ENCODE assay signal across 15 cellular contexts in the genomic region with DNA sequence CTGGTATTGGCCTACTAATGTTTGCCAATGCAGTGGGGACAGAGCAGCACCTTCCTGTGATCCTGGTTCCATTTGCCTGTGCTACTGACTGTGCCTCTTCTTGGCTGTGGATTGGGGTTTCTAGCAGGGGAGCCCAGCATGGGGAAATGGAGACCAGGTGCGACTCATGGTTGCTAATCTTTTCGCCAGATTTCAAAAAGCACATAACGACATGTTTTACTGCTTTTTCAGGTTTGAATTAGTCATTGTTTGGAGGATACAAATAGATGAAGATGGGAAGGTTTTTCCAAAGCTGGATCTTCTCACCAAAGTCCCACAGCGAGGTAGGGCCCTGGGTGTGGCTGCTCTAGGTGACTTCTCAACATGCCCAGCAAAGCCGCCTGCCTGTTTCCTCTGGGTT.
"Had no signal": no experiment of that assay in that cellular context is flagged by ENCODE, and none has a peak within 500 bp of the region (broad histone marks: within the 10 kb centered on the region; RNA-seq: fewer than 3 reads in every experiment).

No MANE protein-coding gene starts in this region.

- H3K9me3 ChIP-seq: adrenal gland, SJSA1 had no signal

- H3K4me1 Mint-ChIP-seq: central memory CD8-positive, alpha-beta T cell; stimulated activated naive B cell treated with anti-CD40 and anti-IgM and Interleukin-4, amounts not matched to agents 10 μg/mL and 1 μg/mL and 100 μg/mL, for 72 hours had no signal

- H3K27ac ChIP-seq: adrenal gland, hepatocyte, SJSA1 had no signal

- H3K27me3 Mint-ChIP-seq: activated CD4-positive, alpha-beta memory T cell treated with anti-CD3 and anti-CD28 coated beads for 36 hours; central memory CD8-positive, alpha-beta T cell; stimulated activated naive B cell treated with anti-CD40 and anti-IgM and Interleukin-4, amounts not matched to agents 10 μg/mL and 1 μg/mL and 100 μg/mL, for 72 hours had no signal

- DNase-seq: activated CD4-positive, alpha-beta memory T cell treated with anti-CD3 and anti-CD28 coated beads for 36 hours; activated CD8-positive, alpha-beta memory T cell treated with anti-CD3 and anti-CD28 coated beads, Interleukin-2, amount 50 U/mL, for 4 hours; activated naive CD4-positive, alpha-beta T cell; adrenal gland; dermis blood vessel endothelial cell; kidney; mesendoderm; stimulated activated naive B cell treated with anti-CD40 and anti-IgM and Interleukin-4, amounts not matched to agents 10 μg/mL and 1 μg/mL and 100 μg/mL, for 72 hours; SW 1271 had no signal

- H3K4me3 ChIP-seq: adrenal gland, hepatocyte, SJSA1, smooth muscle cell had no signal

- H3K27me3 ChIP-seq: adrenal gland, hepatocyte, SJSA1 had no signal

- H3K4me3 Mint-ChIP-seq: activated CD4-positive, alpha-beta memory T cell treated with anti-CD3 and anti-CD28 coated beads for 36 hours; activated T-helper 1 cell treated with anti-CD3 and anti-CD28 coated beads, Interleukin-12 subunit alpha, Interleukin-12 subunit beta, Interleukin-2, Interleukin-4 antibody, amounts not matched to agents 30 ng/mL and 10 ng/mL and 1 ng/mL, durations not matched to agents 14 hours and 24 hours and 36 hours; central memory CD8-positive, alpha-beta T cell; stimulated activated naive B cell treated with anti-CD40 and anti-IgM and Interleukin-4, amounts not matched to agents 10 μg/mL and 1 μg/mL and 100 μg/mL, for 72 hours; T-helper 2 cell treated with Interferon-gamma antibody and Interleukin-4, amounts not matched to agents 5 μg/mL and 100 μg/mL, for 36 hours had no signal

- H3K27ac Mint-ChIP-seq: activated CD4-positive, alpha-beta memory T cell treated with anti-CD3 and anti-CD28 coated beads for 36 hours; activated T-helper 1 cell treated with anti-CD3 and anti-CD28 coated beads, Interleukin-12 subunit alpha, Interleukin-12 subunit beta, Interleukin-2, Interleukin-4 antibody, amounts not matched to agents 30 ng/mL and 10 ng/mL and 1 ng/mL, durations not matched to agents 14 hours and 24 hours and 36 hours; stimulated activated naive B cell treated with anti-CD40 and anti-IgM and Interleukin-4, amounts not matched to agents 10 μg/mL and 1 μg/mL and 100 μg/mL, for 72 hours; T-helper 2 cell treated with Interferon-gamma antibody and Interleukin-4, amounts not matched to agents 5 μg/mL and 100 μg/mL, for 36 hours had no signal

- ATAC-seq: stimulated activated naive B cell treated with anti-CD40 and anti-IgM and Interleukin-4, amounts not matched to agents 10 μg/mL and 1 μg/mL and 100 μg/mL, for 72 hours had no signal

- H3K9me3 Mint-ChIP-seq: activated CD4-positive, alpha-beta memory T cell treated with anti-CD3 and anti-CD28 coated beads for 36 hours; activated T-helper 1 cell treated with anti-CD3 and anti-CD28 coated beads, Interleukin-12 subunit alpha, Interleukin-12 subunit beta, Interleukin-2, Interleukin-4 antibody, amounts not matched to agents 30 ng/mL and 10 ng/mL and 1 ng/mL, durations not matched to agents 14 hours and 24 hours and 36 hours; central memory CD8-positive, alpha-beta T cell; stimulated activated naive B cell treated with anti-CD40 and anti-IgM and Interleukin-4, amounts not matched to agents 10 μg/mL and 1 μg/mL and 100 μg/mL, for 72 hours; T-helper 2 cell treated with Interferon-gamma antibody and Interleukin-4, amounts not matched to agents 5 μg/mL and 100 μg/mL, for 36 hours had no signal
